In the genomic region with DNA sequence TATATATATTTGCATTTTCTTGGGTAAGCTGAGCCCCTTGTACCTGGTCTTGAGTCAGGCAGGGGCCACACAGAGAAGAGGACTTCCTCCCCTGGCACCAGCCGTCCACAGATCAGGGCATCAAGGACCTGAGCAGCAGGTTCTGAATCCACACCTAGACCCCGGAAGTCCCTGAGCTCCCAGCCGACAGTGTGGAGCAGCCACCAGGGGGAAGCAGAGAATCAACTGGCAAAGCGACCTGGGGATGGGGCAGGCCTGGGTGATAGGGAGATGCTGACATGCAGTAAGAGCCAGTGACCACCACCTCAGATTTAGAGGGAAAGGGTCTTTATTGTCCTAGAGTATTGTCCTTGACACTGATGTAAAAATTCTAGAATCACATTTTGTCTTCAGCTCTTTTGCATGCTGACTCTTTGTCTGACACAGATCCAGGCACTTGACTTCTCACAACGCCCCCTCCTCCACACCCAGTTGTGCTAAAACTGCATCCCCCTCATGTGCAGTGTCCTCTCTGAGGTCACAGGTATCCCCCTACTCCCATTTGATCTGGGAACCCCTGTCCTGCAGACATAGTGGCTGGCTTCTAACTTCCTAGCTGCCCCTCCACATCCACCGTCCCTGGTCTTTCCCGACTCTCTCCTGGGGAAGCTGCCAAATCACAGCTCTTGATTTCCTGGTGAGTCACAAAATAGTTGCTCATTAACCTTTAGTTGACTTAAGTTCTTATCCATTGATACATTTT, we compare ENCODE assay signal across 8 cellular contexts.
DNase-seq lines count a peak whose midpoint lies in the region; ATAC-seq and TF ChIP-seq lines count a peak whose summit lies in the region.

No MANE protein-coding gene starts in this region.

- H3K4me1 ChIP-seq in right atrium auricular region = no peaks in the 10 kb centered on the region

- no peak overlapping the region for H3K4me3 Mint-ChIP-seq in activated naive CD4-positive, alpha-beta T cell treated with anti-CD3 and anti-CD28 coated beads for 36 hours

- DNase-seq in DMS 273 treated with DMSO at 0.1 percent for 48 hours (lab: John Stamatoyannopoulos, UW) (peak; percentile 0), HL-60 (ENCODE audit: low read depth in 1 of 2, low spot score in 1 of 2) (peak; percentile 45 to 69), SK-N-DZ (ENCODE audit: low spot score) (peak; percentile 40), right atrium auricular region (ENCODE audit: low spot score) (no peak)
- peak; percentile 87 for DNase-seq in activated naive CD4-positive, alpha-beta T cell treated with anti-CD3 and anti-CD28 coated beads for 36 hours
- DNase-seq in stimulated activated CD4-positive, alpha-beta T cell treated with anti-CD3 and anti-CD28 coated beads, Interleukin-1b, Interleukin-23, amount 100 ng/mL, for 1 hour (ENCODE audit: low read depth in 2 of 2) = peak; percentile 54 to 61

- no peaks in the 10 kb centered on the region for H3K36me3 ChIP-seq in right atrium auricular region

- TF ChIP-seq CTCF in HL-60 (IDR thresholded peaks at IDR 0.05; ENCODE audit: insufficient read depth, low read length) (peak; percentile 86), right atrium auricular region (IDR thresholded peaks at IDR 0.05) (peak; percentile 36 to 60)

- peaks cover 19% of the 10 kb centered on the region for H3K4me1 Mint-ChIP-seq in activated naive CD4-positive, alpha-beta T cell treated with anti-CD3 and anti-CD28 coated beads for 36 hours (ENCODE audit: low read depth)

- CTCF ChIA-PET in activated naive CD4-positive, alpha-beta T cell treated with anti-CD3 and anti-CD28 coated beads for 36 hours (lab: Charles Lee) = interaction anchor here (0.6 to 3.4 kb wide), 31 partner anchors 9 to 331 kb away, joined by 3 to 30 read pairs (median 4); no protein-coding TSS in a partner anchor

- H3K27ac Mint-ChIP-seq in activated naive CD4-positive, alpha-beta T cell treated with anti-CD3 and anti-CD28 coated beads for 36 hours = no peak overlapping the region

- intact Hi-C loops in activated naive CD4-positive, alpha-beta T cell treated with anti-CD3 and anti-CD28 coated beads for 36 hours (cut with micrococcal nuclease) = loop anchor here (1.0 kb wide), 2 partner anchors 131 to 203 kb away; no protein-coding TSS in a partner anchor

- no peak overlapping the region for H3K27ac ChIP-seq in HL-60 (replicated peaks)
- no peak overlapping the region for H3K27ac ChIP-seq in right atrium auricular region

- H3K9me3 ChIP-seq in right atrium auricular region = no peaks in the 10 kb centered on the region

- H3K27me3 Mint-ChIP-seq in activated naive CD4-positive, alpha-beta T cell treated with anti-CD3 and anti-CD28 coated beads for 36 hours (ENCODE audit: low read depth) = no peaks in the 10 kb centered on the region

- H3K36me3 Mint-ChIP-seq in activated naive CD4-positive, alpha-beta T cell treated with anti-CD3 and anti-CD28 coated beads for 36 hours (ENCODE audit: low read depth) = no peaks in the 10 kb centered on the region

- no peak overlapping the region for H3K4me3 ChIP-seq in HL-60 (replicated peaks; ENCODE audit: insufficient read depth, low read length)
- H3K4me3 ChIP-seq in right atrium auricular region = no peak overlapping the region

- H3K27me3 ChIP-seq in HL-60 (ENCODE audit: insufficient read depth, poor library complexity, severe bottlenecking) = no peaks in the 10 kb centered on the region
- no peaks in the 10 kb centered on the region for H3K27me3 ChIP-seq in right atrium auricular region

- ATAC-seq in GM19328 (IDR thresholded peaks at IDR 0.05; ENCODE audit: unreplicated experiment) (no peak), HG02678 (IDR thresholded peaks at IDR 0.05; ENCODE audit: unreplicated experiment) (no peak)

- H3K9me3 Mint-ChIP-seq in activated naive CD4-positive, alpha-beta T cell treated with anti-CD3 and anti-CD28 coated beads for 36 hours = no peaks in the 10 kb centered on the region
